8 cellular contexts compared by ENCODE assay signal in genomic region chr17:50719144-50719923, GRCh38. TPM values are rescaled to one million over a fixed set of nuclear protein-coding genes. Genes with fewer than 3 reads are reported as not detected.
DNase-seq lines count a peak whose midpoint lies in the region; ATAC-seq and TF ChIP-seq lines count a peak whose summit lies in the region.

A gene with protein sequence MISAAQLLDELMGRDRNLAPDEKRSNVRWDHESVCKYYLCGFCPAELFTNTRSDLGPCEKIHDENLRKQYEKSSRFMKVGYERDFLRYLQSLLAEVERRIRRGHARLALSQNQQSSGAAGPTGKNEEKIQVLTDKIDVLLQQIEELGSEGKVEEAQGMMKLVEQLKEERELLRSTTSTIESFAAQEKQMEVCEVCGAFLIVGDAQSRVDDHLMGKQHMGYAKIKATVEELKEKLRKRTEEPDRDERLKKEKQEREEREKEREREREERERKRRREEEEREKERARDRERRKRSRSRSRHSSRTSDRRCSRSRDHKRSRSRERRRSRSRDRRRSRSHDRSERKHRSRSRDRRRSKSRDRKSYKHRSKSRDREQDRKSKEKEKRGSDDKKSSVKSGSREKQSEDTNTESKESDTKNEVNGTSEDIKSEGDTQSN (plus strand): TSS chr17:50719603. CDS start chr17:50719733, 130 bp downstream.

- no peaks in the 10 kb centered on the region for H3K9me3 Mint-ChIP-seq in stimulated activated naive CD8-positive, alpha-beta T cell treated with anti-CD3 and anti-CD28 coated beads, Interleukin-15, amount 100 ng/mL, for 72 hours

- peaks cover 37% of the 10 kb centered on the region for H3K4me1 Mint-ChIP-seq in stimulated activated naive CD8-positive, alpha-beta T cell treated with anti-CD3 and anti-CD28 coated beads, Interleukin-15, amount 100 ng/mL, for 72 hours

- peak; percentile 97 for DNase-seq in ELR (ENCODE audit: low read depth)
- peak; percentile 90 to 95 for DNase-seq in HAP-1 (ENCODE audit: low spot score in 2 of 2)
- peak; percentile 96 for DNase-seq in MG63
- peak; percentile 93 to 96 for DNase-seq in SHP77 (lab: John Stamatoyannopoulos, UW)
- DNase-seq in activated effector memory CD4-positive, alpha-beta T cell treated with Interleukin-2 at 50 U/mL for 16 hours, result peak; percentile 92
- peak; percentile 91 for DNase-seq in fibroblast of the aortic adventitia (ENCODE audit: low read depth)
- peak; percentile 95 to 96 for DNase-seq in stimulated activated naive CD8-positive, alpha-beta T cell treated with anti-CD3 and anti-CD28 coated beads, Interleukin-15, amount 100 ng/mL, for 72 hours

- peaks cover 20% of the 10 kb centered on the region for H3K4me1 ChIP-seq in HAP-1

- TF ChIP-seq EP300 in neural cell (conservative IDR thresholded peaks at IDR 0.05; ENCODE audit: poor library complexity, severe bottlenecking), result peak; percentile 63

- peak within 1 kb of the TSS; percentile 96 for H3K27ac ChIP-seq in neural cell (ENCODE audit: low read length)

- peaks cover 46% of the 10 kb centered on the region for H3K79me2 ChIP-seq in neural cell (replicated peaks; ENCODE audit: insufficient read depth, low read length)

- in situ Hi-C loops in HAP-1 (cut with MboI; ENCODE audit: low sequenced_read_pairs), result no loop called here

- peak; percentile 37 for TF ChIP-seq RAD21 in neural cell (conservative IDR thresholded peaks at IDR 0.05)

- no peak for TF ChIP-seq CTCF in fibroblast of the aortic adventitia (IDR thresholded peaks at IDR 0.05; ENCODE audit: insufficient read depth, low read length)
- TF ChIP-seq CTCF in neural cell (IDR thresholded peaks at IDR 0.05; ENCODE audit: poor library complexity, severe bottlenecking), result peak; percentile 23

- peak within 1 kb of the TSS; percentile 95 for H3K4me2 ChIP-seq in neural cell (ENCODE audit: low read length)

- no peaks in the 10 kb centered on the region for H3K27me3 Mint-ChIP-seq in stimulated activated naive CD8-positive, alpha-beta T cell treated with anti-CD3 and anti-CD28 coated beads, Interleukin-15, amount 100 ng/mL, for 72 hours

- H3K9ac ChIP-seq in neural cell (ENCODE audit: low read length), result peak within 1 kb of the TSS; percentile 98

- H3K9me3 ChIP-seq in HAP-1 (no peaks in the 10 kb centered on the region), MG63 (no peaks in the 10 kb centered on the region), neural cell (ENCODE audit: low read length) (no peaks in the 10 kb centered on the region)

- H2AFZ ChIP-seq in neural cell (ENCODE audit: low read depth, low read length), result peak within 1 kb of the TSS; percentile 82

- H3K27me3 ChIP-seq in HAP-1 (ENCODE audit: low read depth), result no peaks in the 10 kb centered on the region
- no peaks in the 10 kb centered on the region for H3K27me3 ChIP-seq in MG63
- no peaks in the 10 kb centered on the region for H3K27me3 ChIP-seq in neural cell (ENCODE audit: insufficient read depth, low read depth, low read length)

- H3K4me3 Mint-ChIP-seq in stimulated activated naive CD8-positive, alpha-beta T cell treated with anti-CD3 and anti-CD28 coated beads, Interleukin-15, amount 100 ng/mL, for 72 hours, result peak within 1 kb of the TSS; percentile 91 to 94

- peak within 1 kb of the TSS; percentile 99 for H3K4me3 ChIP-seq in HAP-1
- H3K4me3 ChIP-seq in MG63, result peak within 1 kb of the TSS; percentile 74
- peak within 1 kb of the TSS; percentile 88 for H3K4me3 ChIP-seq in fibroblast of the aortic adventitia (ENCODE audit: low read depth, low read length)
- H3K4me3 ChIP-seq in neural cell (ENCODE audit: low read length), result peak within 1 kb of the TSS; percentile 92

- peaks cover 7% of the 10 kb centered on the region for H3F3A ChIP-seq in neural cell (ENCODE audit: insufficient read depth, low read length, poor library complexity, severe bottlenecking)

- H3K9me2 ChIP-seq in neural cell (ENCODE audit: insufficient read depth, low read length), result no peaks in the 10 kb centered on the region

- H4K20me1 ChIP-seq in neural cell (ENCODE audit: insufficient read depth), result peaks cover 10% of the 10 kb centered on the region

- peaks cover 11% of the 10 kb centered on the region for H3K36me3 ChIP-seq in HAP-1 (replicated peaks)
- peaks cover 22% of the 10 kb centered on the region for H3K36me3 ChIP-seq in MG63
- H3K36me3 ChIP-seq in neural cell (ENCODE audit: insufficient read depth, low read length), result no peaks in the 10 kb centered on the region

- peak within 1 kb of the TSS; percentile 99 to 100 for H3K27ac Mint-ChIP-seq in stimulated activated naive CD8-positive, alpha-beta T cell treated with anti-CD3 and anti-CD28 coated beads, Interleukin-15, amount 100 ng/mL, for 72 hours

- ATAC-seq in stimulated activated naive CD8-positive, alpha-beta T cell treated with anti-CD3 and anti-CD28 coated beads, Interleukin-15, amount 100 ng/mL, for 72 hours, result peak; percentile 93

TF ChIP-seq in neural cell, 6 proteins besides CTCF, POLR2A, EP300 and RAD21:
- TF ChIP-seq MXI1 (conservative IDR thresholded peaks at IDR 0.05; ENCODE audit: poor library complexity, severe bottlenecking) (peak; percentile 92), REST (IDR thresholded peaks at IDR 0.05; ENCODE audit: borderline replicate concordance) (peak; percentile 95), POLR2AphosphoS5 (IDR thresholded peaks at IDR 0.05) (peak; percentile 99), SMC3 (conservative IDR thresholded peaks at IDR 0.05; ENCODE audit: poor library complexity) (peak; percentile 48), TAF1 (IDR thresholded peaks at IDR 0.05; ENCODE audit: low read depth) (peak; percentile 97), EZH2 (IDR thresholded peaks at IDR 0.05; ENCODE audit: borderline replicate concordance, insufficient read depth, low read length, poor library complexity, severe bottlenecking) (no peak)

RNA-seq across cellular contexts. Expression of the gene that starts here (rescaled TPM):
- 18.1 and 136 TPM in 2 replicates for total RNA-seq in MG63 (2014; rRNA removed; shearing (Covaris generic); ENCODE audit: low replicate concordance)
- total RNA-seq in fibroblast of the aortic adventitia (ENCODE audit: low replicate concordance), result 30.2 and 125 TPM in 2 replicates
- polyA plus RNA-seq in neural cell, result 634 and 677 TPM in 2 replicates
- polyA minus RNA-seq in neural cell, result 192 and 231 TPM in 2 replicates

Comparison
In these comparisons a context has a peak if more than half of its experiments do, and no peak if none do; other contexts are left out.
1. Peak in every context shown above with its lines: DNase-seq, ATAC-seq, H3K4me3 ChIP-seq and H3K27ac ChIP-seq.